In genomic region chr16:23394141-23394540, GRCh38 we compare ENCODE assay signal across 19 cellular contexts. TPM values are rescaled to one million over a fixed set of nuclear protein-coding genes. Genes with fewer than 3 reads are reported as not detected.
A peak's percentile ranks its signal among the peaks of the same experiment; 100 is the strongest.
DNase-seq lines count a peak whose midpoint lies in the region; ATAC-seq and TF ChIP-seq lines count a peak whose summit lies in the region.
"Had no signal": no experiment of that assay in that cellular context is flagged by ENCODE, and none has a peak within 500 bp of the region (broad histone marks: within the 10 kb centered on the region; RNA-seq: fewer than 3 reads in every experiment).

No MANE protein-coding gene starts in this region.

- peak overlapping the region; percentile 19 for H3K27ac Mint-ChIP-seq in T-helper 17 cell
- H3K27ac Mint-ChIP-seq: CD4-positive, alpha-beta memory T cell had no signal

- DNase-seq in G401 (ENCODE audit: low spot score) (peak; percentile 37), T-helper 17 cell (no peak), foreskin melanocyte (peak; percentile 8), stomach (no peak), NCI-H2107 (lab: John Stamatoyannopoulos, UW) (no peak)
- DNase-seq: CD4-positive, alpha-beta memory T cell; DMS53; EL; GOT3; Kasumi-1; NCI-H1105; NCI-H2227 treated with DMSO at 0.1 percent for 48 hours; NCI-H510A treated with DMSO at 0.1 percent for 48 hours; NCI-H82; OCI-M1; SHP77 had no signal

- no peak for TF ChIP-seq POLR2A in stomach (IDR thresholded peaks at IDR 0.05)

- no peak for TF ChIP-seq CTCF in stomach (IDR thresholded peaks at IDR 0.05)

- peaks cover 0 to 1% (median 0%) of the 10 kb centered on the region in 4 donors for H3K4me1 ChIP-seq in stomach
- H3K4me1 ChIP-seq: BLaER1 had no signal

- H3K27me3 Mint-ChIP-seq in T-helper 17 cell: no peaks in the 10 kb centered on the region
- H3K27me3 Mint-ChIP-seq: CD4-positive, alpha-beta memory T cell had no signal

- 58 to 84% (median 62%) methylated on average over 1 of the region's 1 CpG for WGBS in stomach, 5 donors

- no peaks in the 10 kb centered on the region for H3K9me3 ChIP-seq in T-helper 17 cell (ENCODE audit: control insufficient read depth, low read length, poor library complexity, severe bottlenecking)
- H3K9me3 ChIP-seq in stomach: no peaks in the 10 kb centered on the region
- H3K9me3 ChIP-seq: BLaER1 had no signal

- H3K4me3 Mint-ChIP-seq in T-helper 17 cell: no peak overlapping the region
- H3K4me3 Mint-ChIP-seq: CD4-positive, alpha-beta memory T cell had no signal

- peaks cover 2% of the 10 kb centered on the region for H3K4me1 Mint-ChIP-seq in T-helper 17 cell

- peak overlapping the region in 3 of 5 donors; percentile 15 to 47 (median 29) for H3K27ac ChIP-seq in stomach
- H3K27ac ChIP-seq: BLaER1 had no signal

- no peaks in the 10 kb centered on the region for H3K27me3 ChIP-seq in stomach
- H3K27me3 ChIP-seq: BLaER1 had no signal

- intact Hi-C loops in stomach (cut with DNase I; ENCODE audit: low total_unique reads): no loop called here

- TF ChIP-seq EP300 in stomach (IDR thresholded peaks at IDR 0.05): no peak

- H3K36me3 Mint-ChIP-seq in T-helper 17 cell (ENCODE audit: low read depth): peaks cover 13% of the 10 kb centered on the region

- no peak for ATAC-seq in T-helper 17 cell
- ATAC-seq in GM21723 (IDR thresholded peaks at IDR 0.05; ENCODE audit: unreplicated experiment): no peak
- ATAC-seq in HG03460 (IDR thresholded peaks at IDR 0.05; ENCODE audit: unreplicated experiment): no peak

- no peak overlapping the region for H3K4me3 ChIP-seq in stomach
- H3K4me3 ChIP-seq: BLaER1 had no signal

- in situ Hi-C loops in G401 (cut with HindIII; ENCODE audit: low sequenced_read_pairs): no loop called here

- peaks cover 54 to 99% (median 97%) of the 10 kb centered on the region in 4 donors for H3K36me3 ChIP-seq in stomach

RNA-seq across cellular contexts. Expression of gene COG7, which starts 58.8 kb away (rescaled TPM):
- 13.3 and 16.4 TPM in 2 replicates for total RNA-seq in G401 (2014; rRNA removed; shearing (Covaris generic))
- total RNA-seq in T-helper 17 cell (10 to 100 TPM; 16.9 to 17.1 TPM), stomach (10 to 100 TPM; 17.4 to 80.5 (median 30.4) TPM)
- polyA plus RNA-seq in stomach: 10 to 100 TPM; 11.0 to 25.7 (median 20.2) TPM

Comparison
In these comparisons a context has a peak if more than half of its experiments do, and no peak if none do; other contexts are left out.
1. DNase-seq: peak in G401 (single experiment) and foreskin melanocyte (single experiment); none in T-helper 17 cell (0 of 3), stomach (single experiment) and NCI-H2107 (single experiment).